Comparison of ENCODE assay signal across 8 cellular contexts in genomic region chr11:78645226-78646202, GRCh38.
A peak's percentile ranks its signal among the peaks of the same experiment; 100 is the strongest.
DNase-seq lines count a peak whose midpoint lies in the region; ATAC-seq and TF ChIP-seq lines count a peak whose summit lies in the region.

No MANE protein-coding gene starts in this region.

- peak overlapping the region; percentile 47 for H3K9ac ChIP-seq in PC-3 (ENCODE audit: low read length)
- H3K9ac ChIP-seq in neural progenitor cell = no peak overlapping the region

- H3K9me2 ChIP-seq in PC-3 (replicated peaks; ENCODE audit: low read length) = no peaks in the 10 kb centered on the region

- no peaks in the 10 kb centered on the region for H3K9me3 Mint-ChIP-seq in activated T-cell treated with anti-CD3 and anti-CD28 coated beads, Interleukin-2, amount 50 U/mL, for 4 hours
- no peaks in the 10 kb centered on the region for H3K9me3 Mint-ChIP-seq in neural progenitor cell

- no peak overlapping the region for H3K27ac Mint-ChIP-seq in neural progenitor cell

- H2AFZ ChIP-seq in PC-3 (ENCODE audit: low read length) (peak overlapping the region; percentile 47), neural progenitor cell (replicated peaks) (no peak overlapping the region)

- DNase-seq in COLO668 (lab: John Stamatoyannopoulos, UW; ENCODE audit: unreplicated experiment) = peak; percentile 73
- DNase-seq in HUDEP-2 (lab: John Stamatoyannopoulos, UW; ENCODE audit: unreplicated experiment in 76 of 76) = peak in 51 of 76 experiments; percentile 5 to 70 (median 35)
- DNase-seq in PC-3 = peak; percentile 96
- peak; percentile 35 for DNase-seq in activated T-cell treated with anti-CD3 and anti-CD28 coated beads, Interleukin-2, amount 50 U/mL, for 4 hours
- DNase-seq in fibroblast of peridontal ligament (ENCODE audit: extremely low read depth) = peak; percentile 76
- DNase-seq in neural progenitor cell (ENCODE audit: low spot score) = peak; percentile 73
- peak; percentile 77 for DNase-seq in testis

- H4K20me1 ChIP-seq in PC-3 (ENCODE audit: low read length) = no peaks in the 10 kb centered on the region
- H4K20me1 ChIP-seq in neural progenitor cell (ENCODE audit: low read depth) = no peaks in the 10 kb centered on the region

- H3K4me1 ChIP-seq in PC-3 (ENCODE audit: insufficient read depth, low read length) (peaks cover 22% of the 10 kb centered on the region), neural progenitor cell (no peaks in the 10 kb centered on the region), testis (no peaks in the 10 kb centered on the region)

- H3K27me3 ChIP-seq in PC-3 (ENCODE audit: low read length) (no peaks in the 10 kb centered on the region), neural progenitor cell (peaks cover 3% of the 10 kb centered on the region), testis (no peaks in the 10 kb centered on the region)

- H3K36me3 ChIP-seq in PC-3 (ENCODE audit: low read depth, low read length) = no peaks in the 10 kb centered on the region
- no peaks in the 10 kb centered on the region for H3K36me3 ChIP-seq in neural progenitor cell
- H3K36me3 ChIP-seq in testis (ENCODE audit: low read depth, missing control alignments) = no peaks in the 10 kb centered on the region

- H3K27me3 Mint-ChIP-seq in activated T-cell treated with anti-CD3 and anti-CD28 coated beads, Interleukin-2, amount 50 U/mL, for 4 hours (ENCODE audit: low read depth) = peaks cover 3% of the 10 kb centered on the region
- peaks cover 4% of the 10 kb centered on the region for H3K27me3 Mint-ChIP-seq in neural progenitor cell (ENCODE audit: insufficient read depth, low read depth)

- H3K4me2 ChIP-seq in PC-3 (ENCODE audit: low read length) (peak overlapping the region; percentile 78), neural progenitor cell (no peak overlapping the region)

- H3F3A ChIP-seq in PC-3 (ENCODE audit: low read length, unreplicated experiment) = no peaks in the 10 kb centered on the region
- H3F3A ChIP-seq in neural progenitor cell (ENCODE audit: low read depth) = no peaks in the 10 kb centered on the region

- TF ChIP-seq POLR2A in testis (IDR thresholded peaks at IDR 0.05) = no peak

- 42 to 49% methylated on average over 5 of the region's 5 CpGs for WGBS in testis, 2 donors

- H3K4me3 ChIP-seq in PC-3 (ENCODE audit: low read length) = peak overlapping the region; percentile 54
- H3K4me3 ChIP-seq in neural progenitor cell = no peak overlapping the region
- H3K4me3 ChIP-seq in testis = no peak overlapping the region

- H3K79me2 ChIP-seq in PC-3 (ENCODE audit: low read length) = no peaks in the 10 kb centered on the region
- H3K79me2 ChIP-seq in neural progenitor cell (ENCODE audit: low read depth) = no peaks in the 10 kb centered on the region

- TSS peak; percentile 33 for BruUV-seq in PC-3 (replicated peaks; lab: Mats Ljungman, UMichigan)

- H3K4me3 Mint-ChIP-seq in activated T-cell treated with anti-CD3 and anti-CD28 coated beads, Interleukin-2, amount 50 U/mL, for 4 hours = no peak overlapping the region
- no peak overlapping the region for H3K4me3 Mint-ChIP-seq in neural progenitor cell

- POLR2A ChIA-PET in PC-3 (lab: Charles Lee; ENCODE audit: unreplicated experiment) = interaction anchor here (0.6 kb wide), 2 partner anchors 151 to 157 kb away, joined by 4 to 5 read pairs; no protein-coding TSS in a partner anchor

- no peaks in the 10 kb centered on the region for H3K9me3 ChIP-seq in PC-3 (ENCODE audit: low read length)
- H3K9me3 ChIP-seq in neural progenitor cell (ENCODE audit: low read depth) = no peaks in the 10 kb centered on the region
- no peaks in the 10 kb centered on the region for H3K9me3 ChIP-seq in testis

- TF ChIP-seq CTCF in PC-3 (conservative IDR thresholded peaks at IDR 0.05; ENCODE audit: low read depth, low read length) (peak; percentile 99), neural progenitor cell (IDR thresholded peaks at IDR 0.05) (peak; percentile 99), testis (IDR thresholded peaks at IDR 0.05) (peak; percentile 67 to 90 (median 88))

- peaks cover 10% of the 10 kb centered on the region for H3K4me1 Mint-ChIP-seq in activated T-cell treated with anti-CD3 and anti-CD28 coated beads, Interleukin-2, amount 50 U/mL, for 4 hours (ENCODE audit: low read depth)
- peaks cover 2% of the 10 kb centered on the region for H3K4me1 Mint-ChIP-seq in neural progenitor cell

- CTCF ChIA-PET in PC-3 (lab: Charles Lee) = interaction anchor here (0.5 to 5.4 kb wide), 23 partner anchors 30 to 778 kb away, joined by 3 to 129 read pairs (median 4); no protein-coding TSS in a partner anchor

- peak overlapping the region; percentile 78 for H3K27ac ChIP-seq in PC-3 (ENCODE audit: low read length)
- H3K27ac ChIP-seq in neural progenitor cell = no peak overlapping the region
- H3K27ac ChIP-seq in testis = no peak overlapping the region

- ATAC-seq in GM19467 (IDR thresholded peaks at IDR 0.05; ENCODE audit: unreplicated experiment) (peak; percentile 68), PC-3 (peak; percentile 73)
- peak in 1 of 2 donors; percentile 51 for ATAC-seq in activated T-cell treated with anti-CD3 and anti-CD28 coated beads, Interleukin-2, amount 50 U/mL, for 4 hours

- H3K36me3 Mint-ChIP-seq in activated T-cell treated with anti-CD3 and anti-CD28 coated beads, Interleukin-2, amount 50 U/mL, for 4 hours (ENCODE audit: insufficient read depth) = no peaks in the 10 kb centered on the region
- no peaks in the 10 kb centered on the region for H3K36me3 Mint-ChIP-seq in neural progenitor cell

- intact Hi-C loops in PC-3 (cut with micrococcal nuclease) (loop anchor here (1.0 to 2.0 kb wide), 7 partner anchors 70 to 847 kb away; no protein-coding TSS in a partner anchor), testis (cut with DNase I; ENCODE audit: low total_unique reads) (no loop called here)

Comparison
In these comparisons a context has a peak if more than half of its experiments do, and no peak if none do; other contexts are left out.
1. DNase-seq: peak in every context shown above with its lines; median percentile 96 in PC-3; 77 in testis; 76 in fibroblast of peridontal ligament; 73 in COLO668; 73 in neural progenitor cell; 35 in HUDEP-2; 35 in activated T-cell treated with anti-CD3 and anti-CD28 coated beads, Interleukin-2, amount 50 U/mL, for 4 hours.